ENCODE assay signal across 11 cellular contexts in genomic region chr5:19928556-19929421, GRCh38. TPM values are rescaled to one million over a fixed set of nuclear protein-coding genes. Genes with fewer than 3 reads are reported as not detected.
DNase-seq lines count a peak whose midpoint lies in the region; ATAC-seq, FAIRE-seq and TF ChIP-seq lines count a peak whose summit lies in the region.
"Had no signal": no experiment of that assay in that cellular context is flagged by ENCODE, and none has a peak within 500 bp of the region (broad histone marks: within the 10 kb centered on the region; RNA-seq: fewer than 3 reads in every experiment).

No MANE protein-coding gene starts in this region.

- H3K27me3 ChIP-seq in adipocyte (replicated peaks; ENCODE audit: control insufficient read depth, insufficient read depth, low read length) (no peaks in the 10 kb centered on the region), HepG2 (ENCODE audit: control insufficient read depth in 1 of 2, insufficient read depth in 2 of 2, low read length in 2 of 2) (no peaks in the 10 kb centered on the region; a peak in 1 of 5 replicates)

- no peak for TF ChIP-seq EP300 in HepG2 (IDR thresholded peaks at IDR 0.05; ENCODE audit: low read depth in 2 of 2, low read length in 2 of 2)
- TF ChIP-seq EP300 in HepG2 (CRISPR knock-in tag; IDR thresholded peaks at IDR 0.05; ENCODE audit: borderline replicate concordance), result no peak

- H3K9me3 ChIP-seq in adipocyte (ENCODE audit: control insufficient read depth, low read length), result no peaks in the 10 kb centered on the region
- no peaks in the 10 kb centered on the region for H3K9me3 ChIP-seq in HepG2 (ENCODE audit: low read length)

- TF ChIP-seq CTCF in HepG2 (CRISPR knock-in tag; IDR thresholded peaks at IDR 0.05), result no peak

- H3K4me2 ChIP-seq in HepG2 (ENCODE audit: low read depth, low read length), result no peak overlapping the region
- H3K4me2 ChIP-seq: KMS-11 had no signal

- BruUV-seq in HepG2 (replicated peaks; lab: Mats Ljungman, UMichigan), result no TSS peak

- POLR2A ChIA-PET in HepG2 (lab: Yijun Ruan, JAX), result no interaction called here

- H2AFZ ChIP-seq in HepG2 (ENCODE audit: low read length), result no peak overlapping the region

- CTCF ChIA-PET in HepG2 (lab: Yijun Ruan, JAX; ENCODE audit: low intra/inter-chr PET ratio, low total read pairs), result no interaction called here

- H4K20me1 ChIP-seq in HepG2 (ENCODE audit: insufficient read depth, low read length), result no peaks in the 10 kb centered on the region

- WGBS in HepG2 (ENCODE audit: low lambda C conversion rate), result under 1% methylated on average over 3 of the region's 3 CpGs

- peak; percentile 65 for DNase-seq in G401 (ENCODE audit: low spot score)
- DNase-seq in HT-29 (ENCODE audit: low spot score), result peak; percentile 21
- peak; percentile 83 for DNase-seq in adipocyte (ENCODE audit: low read depth)
- peak; percentile 6 for DNase-seq in HepG2 (ENCODE audit: low spot score)
- DNase-seq in stimulated activated CD4-positive, alpha-beta T cell treated with anti-CD3 and anti-CD28 coated beads, Interleukin-4, amount 100 ng/mL, for 4 hours, result no peak
- no peak for DNase-seq in anterior cingulate cortex (lab: John Stamatoyannopoulos, UW)
- DNase-seq in NCI-H1105 treated with DMSO at 0.1 percent for 48 hours (lab: John Stamatoyannopoulos, UW), result no peak
- DNase-seq: effector memory CD4-positive, alpha-beta T cell; nephron progenitor cell had no signal

- FAIRE-seq in HepG2 (lab: Jason Lieb, UNC), result no peak

- in situ Hi-C loops in G401 (cut with HindIII; ENCODE audit: low sequenced_read_pairs), result no loop called here
- in situ Hi-C loops in HepG2 (cut with HindIII; ENCODE audit: extremely low pct_ligation_motif_present, low pct_unique_long_range_greater_than_20kb), result no loop called here

- H3K27ac ChIP-seq in HepG2 (ENCODE audit: extremely low read length, insufficient read depth, low read length), result no peak overlapping the region
- H3K27ac ChIP-seq: KMS-11 had no signal

- intact Hi-C loops in HepG2 (cut with micrococcal nuclease; ENCODE audit: unreplicated experiment), result no loop called here

- TF ChIP-seq POLR2A in HepG2 (IDR thresholded peaks at IDR 0.05; ENCODE audit: insufficient read depth in 1 of 2, low read depth in 2 of 2, low read length in 2 of 2), result no peak

- H3K4me1 ChIP-seq in adipocyte (ENCODE audit: control insufficient read depth, insufficient read depth, low read length), result peaks cover 29% of the 10 kb centered on the region
- H3K4me1 ChIP-seq in HepG2 (ENCODE audit: insufficient read depth, low read length), result no peaks in the 10 kb centered on the region

- H3K9ac ChIP-seq in adipocyte (ENCODE audit: low read length) (peak overlapping the region; percentile 4), HepG2 (ENCODE audit: insufficient read depth, low read depth, low read length) (no peak overlapping the region)
- H3K9ac ChIP-seq: KMS-11 had no signal

- TF ChIP-seq RAD21 in HepG2 (CRISPR knock-in tag; IDR thresholded peaks at IDR 0.05), result no peak

- no peaks in the 10 kb centered on the region for H3K36me3 ChIP-seq in adipocyte (ENCODE audit: control insufficient read depth, insufficient read depth, low read length, severe bottlenecking)
- H3K36me3 ChIP-seq in HepG2 (replicated peaks in 1 of 2; ENCODE audit: control insufficient read depth in 1 of 2, insufficient read depth in 2 of 2, low read length in 2 of 2), result no peaks in the 10 kb centered on the region

- ATAC-seq in HepG2 (no peak), HG02623 (IDR thresholded peaks at IDR 0.05; ENCODE audit: unreplicated experiment) (no peak)

- H3K79me2 ChIP-seq in HepG2 (ENCODE audit: insufficient read depth, low read length), result no peaks in the 10 kb centered on the region

- no peak overlapping the region for H3K4me3 ChIP-seq in adipocyte (ENCODE audit: low read length)
- no peak overlapping the region for H3K4me3 ChIP-seq in HepG2 (replicated peaks in 1 of 3; ENCODE audit: insufficient read depth in 1 of 3, low read depth in 2 of 3, low read length in 3 of 3)

TF ChIP-seq in HepG2, 621 proteins besides CTCF, POLR2A, EP300 and RAD21:
- TF ChIP-seq CREB1 (IDR thresholded peaks at IDR 0.05), result peak; percentile 44; the same call in 1 of the 2 replicates
- no peak for TF ChIP-seq CREB1 (CRISPR knock-in tag; IDR thresholded peaks at IDR 0.05)
- no peak for TF ChIP-seq ZFP41 (CRISPR knock-in tag; IDR thresholded peaks at IDR 0.05; ENCODE audit: borderline replicate concordance)
TF ChIP-seq in HepG2: peak in this region for 1.

RNA-seq across cellular contexts. Expression of gene CDH18, which starts 59.2 kb away (rescaled TPM):
- not detected in 2 replicates for total RNA-seq in G401 (2014; rRNA removed; shearing (Covaris generic))
- not detected in 2 replicates for total RNA-seq in HT-29 (2014; rRNA removed; shearing (Covaris generic))
- total RNA-seq in HepG2 (2016; rRNA removed; fragmentation: Illumina TruSeq; extraction: Trizol), result not detected in 2 replicates
- not detected in 2 replicates for total RNA-seq in HepG2 (2016; cell fraction: cytosol; rRNA removed; fragmentation: Illumina TruSeq; extraction: Trizol; ENCODE audit: low read depth)
- not detected in 2 replicates for total RNA-seq in HepG2 (2016; cell fraction: insoluble cytoplasmic fraction; rRNA removed; fragmentation: Illumina TruSeq; extraction: Trizol)
- not detected in 2 replicates for total RNA-seq in HepG2 (2016; cell fraction: membrane; rRNA removed; fragmentation: Illumina TruSeq; extraction: Trizol)
- total RNA-seq in HepG2 (2016; cell fraction: nucleus; rRNA removed; fragmentation: Illumina TruSeq; extraction: Trizol), result not detected in 2 replicates
- polyA plus RNA-seq in HepG2 (2011; rRNA removed), result not detected in 2 replicates
- not detected in 2 replicates for polyA plus RNA-seq in HepG2 (2011; cell fraction: cytosol; rRNA removed)
- polyA plus RNA-seq in HepG2 (2011; cell fraction: nucleus; rRNA removed), result not detected in 2 replicates
- polyA plus RNA-seq in HepG2 (2012), result not detected in 2 replicates
- polyA plus RNA-seq in HepG2 (2016; cell fraction: cytosol; fragmentation: Illumina TruSeq; extraction: Trizol; ENCODE audit: low read depth), result not detected in 2 replicates
- polyA plus RNA-seq in HepG2 (2016; cell fraction: insoluble cytoplasmic fraction; fragmentation: Illumina TruSeq; extraction: Trizol; ENCODE audit: low read depth), result not detected in 2 replicates
- polyA plus RNA-seq in HepG2 (2016; cell fraction: membrane; fragmentation: Illumina TruSeq; extraction: Trizol; ENCODE audit: low read depth), result not detected in 2 replicates
- polyA plus RNA-seq in HepG2 (2016; cell fraction: nucleus; fragmentation: Illumina TruSeq; extraction: Trizol; ENCODE audit: insufficient read depth, low read depth), result not detected in 2 replicates
- polyA minus RNA-seq in HepG2 (2011; rRNA and poly(A)+ RNA removed; ENCODE audit: low replicate concordance), result not detected in 2 replicates
- not detected in 2 replicates for polyA minus RNA-seq in HepG2 (2011; cell fraction: cytosol; rRNA and poly(A)+ RNA removed)
- not detected in 2 replicates for polyA minus RNA-seq in HepG2 (2011; cell fraction: nucleus; rRNA and poly(A)+ RNA removed)

Comparison
In these comparisons a context has a peak if more than half of its experiments do, and no peak if none do; other contexts are left out.
1. DNase-seq: peak in G401 (single experiment), HT-29 (single experiment), adipocyte (single experiment) and HepG2 (single experiment); none in stimulated activated CD4-positive, alpha-beta T cell treated with anti-CD3 and anti-CD28 coated beads, Interleukin-4, amount 100 ng/mL, for 4 hours (0 of 2), anterior cingulate cortex (0 of 58) and NCI-H1105 treated with DMSO at 0.1 percent for 48 hours (single experiment).